9 cellular contexts compared by ENCODE assay signal in the genomic region with DNA sequence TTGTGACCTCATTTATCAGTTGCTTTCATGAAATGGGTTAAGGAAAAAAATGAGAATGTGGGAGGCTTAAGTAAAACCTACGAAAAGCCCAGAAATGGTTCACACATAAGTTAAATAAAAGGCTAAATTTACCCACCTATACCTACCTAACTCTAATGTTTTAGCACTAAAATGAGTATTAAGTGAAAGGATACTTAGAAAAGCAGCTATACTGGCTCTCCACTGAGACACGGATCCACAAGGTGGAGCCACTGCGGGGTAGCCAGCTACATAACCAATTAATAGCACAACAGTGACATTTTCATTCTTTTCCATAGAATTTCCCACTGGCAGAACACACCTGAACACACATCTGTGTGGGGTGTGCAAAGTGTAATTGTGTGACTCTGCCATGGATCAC.
DNase-seq lines count a peak whose midpoint lies in the region; ATAC-seq and TF ChIP-seq lines count a peak whose summit lies in the region.
"Had no signal": no experiment of that assay in that cellular context is flagged by ENCODE, and none has a peak within 500 bp of the region (broad histone marks: within the 10 kb centered on the region; RNA-seq: fewer than 3 reads in every experiment).

No MANE protein-coding gene starts in this region.

- CTCF ChIA-PET in GM10248 (lab: Yijun Ruan, JAX) = interaction anchor here (1.3 to 2.4 kb wide), 4 partner anchors 15 to 557 kb away, joined by 3 to 13 read pairs (median 5); no protein-coding TSS in a partner anchor

- H3K27me3 ChIP-seq in Peyer's patch (no peaks in the 10 kb centered on the region), mesendoderm (ENCODE audit: insufficient read depth, low read length, poor library complexity) (no peaks in the 10 kb centered on the region)

- no peak overlapping the region for H2BK5ac ChIP-seq in mesendoderm (ENCODE audit: low read length)

- peaks cover 0 to 30% (median under 1%) of the 10 kb centered on the region in 4 donors for H3K4me1 ChIP-seq in Peyer's patch
- H3K4me1 ChIP-seq in mesendoderm (ENCODE audit: control insufficient read depth, low read depth, low read length) = peaks cover 27% of the 10 kb centered on the region

- TF ChIP-seq CTCF in 22Rv1 (IDR thresholded peaks at IDR 0.05) (peak; percentile 74), GM10248 (IDR thresholded peaks at IDR 0.05; ENCODE audit: control extremely low read depth, extremely low read depth, low read depth, missing control alignments) (peak; percentile 53), Peyer's patch (IDR thresholded peaks at IDR 0.05) (peak in 4 of 6 experiments; percentile 40 to 71 (median 66)), chondrocyte (IDR thresholded peaks at IDR 0.05) (peak; percentile 79)

- no peaks in the 10 kb centered on the region for H3K27me3 Mint-ChIP-seq in chondrocyte (ENCODE audit: low read depth)

- WGBS in mesendoderm (ENCODE audit: extremely low coverage, insufficient coverage, low lambda C conversion rate) = no CpG with 5 or more reads among the region's 3 CpGs

- H3K23ac ChIP-seq in mesendoderm (ENCODE audit: low read length) = no peak overlapping the region

- no peaks in the 10 kb centered on the region for H3K36me3 Mint-ChIP-seq in chondrocyte (ENCODE audit: low read depth)

- no peak overlapping the region for H2BK120ac ChIP-seq in mesendoderm (ENCODE audit: low read depth, low read length)

- no peak overlapping the region for H3K9ac ChIP-seq in mesendoderm (ENCODE audit: low read length)

- H3K4me3 ChIP-seq in Peyer's patch (no peak overlapping the region), mesendoderm (ENCODE audit: low read length) (no peak overlapping the region)
- H3K4me3 ChIP-seq: skin epidermis had no signal

- no peak overlapping the region for H3K4me3 Mint-ChIP-seq in chondrocyte (ENCODE audit: unreplicated experiment)

- no peak overlapping the region for H3K27ac Mint-ChIP-seq in chondrocyte (ENCODE audit: unreplicated experiment)

- ATAC-seq in HG03175 (IDR thresholded peaks at IDR 0.05; ENCODE audit: unreplicated experiment) = no peak
- ATAC-seq in GM21619 (IDR thresholded peaks at IDR 0.05; ENCODE audit: unreplicated experiment) = no peak

- H4K5ac ChIP-seq in mesendoderm (ENCODE audit: low read length) = no peak overlapping the region

- no peak overlapping the region for H3K56ac ChIP-seq in mesendoderm (ENCODE audit: low read length)

- POLR2A ChIA-PET in GM10248 (lab: Yijun Ruan, JAX) = no interaction called here

- peak; percentile 18 for DNase-seq in GM10248 (ENCODE audit: extremely low spot score)
- peak in 2 of 3 donors; percentile 63 to 79 for DNase-seq in Peyer's patch
- no peak for DNase-seq in chondrocyte (ENCODE audit: low spot score)
- peak; percentile 52 for DNase-seq in mesendoderm
- no peak for DNase-seq in SHP77 (lab: John Stamatoyannopoulos, UW)

- H3K4me1 Mint-ChIP-seq in chondrocyte (ENCODE audit: low read depth) = peaks cover 52% of the 10 kb centered on the region

- H3K79me2 ChIP-seq in mesendoderm (ENCODE audit: control insufficient read depth, insufficient read depth, low read length) = no peaks in the 10 kb centered on the region

- no peaks in the 10 kb centered on the region for H3K9me3 Mint-ChIP-seq in chondrocyte (ENCODE audit: low read depth)

- no peak overlapping the region for H3K4me2 ChIP-seq in mesendoderm (ENCODE audit: low read length)

- no peak overlapping the region for H4K8ac ChIP-seq in mesendoderm (ENCODE audit: low read depth, low read length)

- H3K18ac ChIP-seq in mesendoderm (ENCODE audit: low read length) = peak overlapping the region; percentile 68

- no peaks in the 10 kb centered on the region for H3K79me1 ChIP-seq in mesendoderm (ENCODE audit: low read length)

- TF ChIP-seq POLR2A in Peyer's patch (IDR thresholded peaks at IDR 0.05) = no peak

- no peak overlapping the region for H2AK5ac ChIP-seq in mesendoderm (ENCODE audit: low read length)

- H3K27ac ChIP-seq in 22Rv1 (no peak overlapping the region), Peyer's patch (no peak overlapping the region), mesendoderm (ENCODE audit: low read depth, low read length) (no peak overlapping the region)
- H3K27ac ChIP-seq: skin epidermis had no signal

- peak overlapping the region; percentile 92 for H2BK15ac ChIP-seq in mesendoderm (replicated peaks; ENCODE audit: low read depth)

- H3K36me3 ChIP-seq in Peyer's patch (no peaks in the 10 kb centered on the region), mesendoderm (ENCODE audit: control insufficient read depth, insufficient read depth, low read length) (no peaks in the 10 kb centered on the region)

- H3K4ac ChIP-seq in mesendoderm (ENCODE audit: low read depth, low read length) = no peak overlapping the region

- no peaks in the 10 kb centered on the region for H3K9me3 ChIP-seq in Peyer's patch

Comparison
In these comparisons a context has a peak if more than half of its experiments do, and no peak if none do; other contexts are left out.
1. DNase-seq: peak in GM10248 (single experiment), Peyer's patch (2 of 3) and mesendoderm (single experiment); none in chondrocyte (single experiment) and SHP77 (0 of 2).
2. Peak in every context shown above with its lines, with median percentiles within 50 percentile points of each other: CTCF ChIP-seq.